Comparison of ENCODE assay signal across 25 cellular contexts in the genomic region with DNA sequence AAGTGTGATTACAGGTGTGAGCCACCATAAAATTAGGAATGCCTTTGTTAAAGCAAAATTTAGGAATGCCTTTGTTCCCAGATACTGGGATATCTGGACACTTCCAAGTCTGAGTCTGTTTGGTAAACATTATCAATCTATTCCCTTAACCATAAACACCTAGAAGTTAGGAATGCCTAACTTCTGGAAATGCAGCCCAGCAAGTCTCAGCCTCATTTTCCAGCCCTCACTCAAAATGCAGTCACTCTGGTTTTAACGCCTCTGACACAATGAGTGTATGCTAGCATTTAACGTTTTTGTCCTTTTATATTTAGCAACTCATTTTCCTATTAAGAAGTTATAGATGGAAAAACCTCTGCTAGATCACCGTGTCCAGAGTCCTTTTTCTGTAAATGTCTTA.
"Had no signal": no experiment of that assay in that cellular context is flagged by ENCODE, and none has a peak within 500 bp of the region (broad histone marks: within the 10 kb centered on the region; RNA-seq: fewer than 3 reads in every experiment).

No MANE protein-coding gene starts in this region.

- H3K36me3 ChIP-seq: brain microvascular endothelial cell, esophagus muscularis mucosa, left ventricle myocardium inferior, thoracic aorta, upper lobe of right lung had no signal

- ATAC-seq: activated CD8-positive, alpha-beta T cell treated with anti-CD3 and anti-CD28 coated beads for 36 hours; activated T-cell treated with anti-CD3 and anti-CD28 coated beads, Interleukin-2, amount 50 U/mL, for 4 hours; activated T-helper 17 cell treated with anti-CD3 and anti-CD28 coated beads, Interleukin-2, amount 50 U/mL, for 72 hours; heart right ventricle; right cardiac atrium; stimulated activated naive CD8-positive, alpha-beta T cell treated with anti-CD3 and anti-CD28 coated beads, Interleukin-15, Interleukin-2, amounts not matched to agents 100 U/mL and 50 U/mL, for 24 hours had no signal

- H3K4me1 ChIP-seq: spleen, upper lobe of right lung had no signal

- H3K9me3 ChIP-seq: esophagus muscularis mucosa, heart right ventricle, left ventricle myocardium inferior, spleen, thoracic aorta, upper lobe of right lung had no signal

- H3K9me3 Mint-ChIP-seq: activated CD4-positive, alpha-beta T cell treated with anti-CD3 and anti-CD28 coated beads, Interleukin-2, amount 10 ng/mL, durations not matched to agents 7 days and 5 days; activated CD8-positive, alpha-beta T cell treated with anti-CD3 and anti-CD28 coated beads for 36 hours; activated T-cell treated with anti-CD3 and anti-CD28 coated beads, Interleukin-2, amount 50 U/mL, for 4 hours; activated T-helper 17 cell treated with anti-CD3 and anti-CD28 coated beads, Interleukin-2, amount 50 U/mL, for 72 hours; endodermal cell; nephron had no signal

- H3K27me3 Mint-ChIP-seq: activated CD4-positive, alpha-beta T cell treated with anti-CD3 and anti-CD28 coated beads, Interleukin-2, amount 10 ng/mL, durations not matched to agents 7 days and 5 days; activated CD8-positive, alpha-beta T cell treated with anti-CD3 and anti-CD28 coated beads for 36 hours; activated T-helper 17 cell treated with anti-CD3 and anti-CD28 coated beads, Interleukin-2, amount 50 U/mL, for 72 hours had no signal

- H3K4me1 Mint-ChIP-seq: activated CD4-positive, alpha-beta T cell treated with anti-CD3 and anti-CD28 coated beads, Interleukin-2, amount 10 ng/mL, durations not matched to agents 7 days and 5 days; activated T-helper 17 cell treated with anti-CD3 and anti-CD28 coated beads, Interleukin-2, amount 50 U/mL, for 72 hours had no signal

- H3K4me3 ChIP-seq: esophagus muscularis mucosa, heart right ventricle, left ventricle myocardium inferior, lung, spleen, thoracic aorta, upper lobe of right lung had no signal

- DNase-seq: activated CD4-positive, alpha-beta T cell treated with anti-CD3 and anti-CD28 coated beads for 1 hour; activated CD4-positive, alpha-beta T cell treated with anti-CD3 and anti-CD28 coated beads, Interleukin-2, amount 10 ng/mL, durations not matched to agents 7 days and 5 days; activated CD8-positive, alpha-beta T cell treated with anti-CD3 and anti-CD28 coated beads for 36 hours; activated gamma-delta T cell treated with Interleukin-2 at 50 U/mL for 16 hours; activated naive CD4-positive, alpha-beta T cell treated with anti-CD3 and anti-CD28 coated beads, Interleukin-2, amount 50 U/mL, for 16 hours; activated T-cell treated with anti-CD3 and anti-CD28 coated beads, Interleukin-2, amount 50 U/mL, for 4 hours; amniotic stem cell; brain microvascular endothelial cell; caudate nucleus; foreskin melanocyte; heart right ventricle; left ventricle myocardium inferior; posterior cingulate gyrus; right cardiac atrium; spleen; stimulated activated naive CD8-positive, alpha-beta T cell treated with anti-CD3 and anti-CD28 coated beads, Interleukin-15, Interleukin-2, amounts not matched to agents 100 U/mL and 50 U/mL, for 24 hours; T-helper 2 cell; upper lobe of right lung had no signal

- FAIRE-seq: astrocyte had no signal

- H3K27ac ChIP-seq: brain microvascular endothelial cell, esophagus muscularis mucosa, heart right ventricle, left ventricle myocardium inferior, spleen, thoracic aorta, upper lobe of right lung had no signal

- H3K27me3 ChIP-seq: brain microvascular endothelial cell, esophagus muscularis mucosa, heart right ventricle, spleen, upper lobe of right lung had no signal

- H3K27ac Mint-ChIP-seq: activated CD4-positive, alpha-beta T cell treated with anti-CD3 and anti-CD28 coated beads, Interleukin-2, amount 10 ng/mL, durations not matched to agents 7 days and 5 days; activated CD8-positive, alpha-beta T cell treated with anti-CD3 and anti-CD28 coated beads for 36 hours; activated T-helper 17 cell treated with anti-CD3 and anti-CD28 coated beads, Interleukin-2, amount 50 U/mL, for 72 hours; endodermal cell had no signal

- H3K4me3 Mint-ChIP-seq: activated CD4-positive, alpha-beta T cell treated with anti-CD3 and anti-CD28 coated beads, Interleukin-2, amount 10 ng/mL, durations not matched to agents 7 days and 5 days; activated CD8-positive, alpha-beta T cell treated with anti-CD3 and anti-CD28 coated beads for 36 hours; activated T-cell treated with anti-CD3 and anti-CD28 coated beads, Interleukin-2, amount 50 U/mL, for 4 hours; activated T-helper 17 cell treated with anti-CD3 and anti-CD28 coated beads, Interleukin-2, amount 50 U/mL, for 72 hours; nephron had no signal
